1 cellular context compared by ENCODE assay signal in the genomic region with DNA sequence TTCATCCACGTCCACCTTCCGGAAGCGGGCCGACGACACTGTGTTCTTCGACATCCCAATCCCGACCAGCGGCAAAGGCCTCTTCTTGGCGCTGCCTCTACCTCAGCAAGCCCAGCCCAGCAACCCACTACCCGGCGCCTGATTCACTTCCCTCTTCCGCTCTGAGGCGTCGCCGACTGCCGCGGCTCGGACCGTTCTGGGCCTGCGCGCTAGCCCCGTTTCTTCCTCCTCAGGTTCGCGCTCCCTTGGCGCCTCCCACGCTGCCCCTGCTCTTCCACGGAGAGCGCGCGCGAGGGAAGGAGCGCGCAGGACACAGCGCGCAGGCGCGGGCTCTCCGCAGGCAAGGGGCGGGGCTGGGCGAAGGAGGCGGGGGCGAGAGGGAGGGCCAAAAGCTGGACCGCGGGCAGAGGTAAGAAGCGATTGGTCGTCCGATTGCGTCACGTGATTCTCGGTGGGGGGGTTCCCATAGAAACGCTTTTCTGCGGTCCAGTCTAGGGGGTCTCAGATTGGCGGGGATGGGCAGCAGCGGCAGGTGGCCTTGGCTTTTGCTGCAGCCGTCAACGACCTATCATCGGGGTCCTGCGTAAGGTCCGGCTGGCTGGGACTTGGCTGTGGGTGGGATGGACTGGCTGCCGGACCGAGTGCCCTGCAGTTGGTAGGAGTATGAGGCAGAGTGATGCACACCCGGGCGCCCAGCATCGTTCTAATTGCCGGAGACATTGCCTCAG.
A peak's percentile ranks its signal among the peaks of the same experiment; 100 is the strongest.
TF ChIP-seq lines count a peak whose summit lies in the region.

A gene (minus strand): TSS at position 178 of the 728 bp plus-strand sequence. CDS start 124 bp downstream, at position 54.

TF ChIP-seq in K562, 482 proteins besides CTCF, POLR2A, EP300 and RAD21 (continued from another document and continues in another):
- TF ChIP-seq, protein P1, sequence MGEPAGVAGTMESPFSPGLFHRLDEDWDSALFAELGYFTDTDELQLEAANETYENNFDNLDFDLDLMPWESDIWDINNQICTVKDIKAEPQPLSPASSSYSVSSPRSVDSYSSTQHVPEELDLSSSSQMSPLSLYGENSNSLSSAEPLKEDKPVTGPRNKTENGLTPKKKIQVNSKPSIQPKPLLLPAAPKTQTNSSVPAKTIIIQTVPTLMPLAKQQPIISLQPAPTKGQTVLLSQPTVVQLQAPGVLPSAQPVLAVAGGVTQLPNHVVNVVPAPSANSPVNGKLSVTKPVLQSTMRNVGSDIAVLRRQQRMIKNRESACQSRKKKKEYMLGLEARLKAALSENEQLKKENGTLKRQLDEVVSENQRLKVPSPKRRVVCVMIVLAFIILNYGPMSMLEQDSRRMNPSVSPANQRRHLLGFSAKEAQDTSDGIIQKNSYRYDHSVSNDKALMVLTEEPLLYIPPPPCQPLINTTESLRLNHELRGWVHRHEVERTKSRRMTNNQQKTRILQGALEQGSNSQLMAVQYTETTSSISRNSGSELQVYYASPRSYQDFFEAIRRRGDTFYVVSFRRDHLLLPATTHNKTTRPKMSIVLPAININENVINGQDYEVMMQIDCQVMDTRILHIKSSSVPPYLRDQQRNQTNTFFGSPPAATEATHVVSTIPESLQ (CRISPR knock-in tag; IDR thresholded peaks at IDR 0.05): peak; percentile 82; the same call in 1 of the 2 replicates
- TF ChIP-seq TBL1XR1 (IDR thresholded peaks at IDR 0.05; ENCODE audit: low read length in 2 of 2): no peak; a peak in 1 of 4 replicates
- TF ChIP-seq HCFC1 (IDR thresholded peaks at IDR 0.05; ENCODE audit: low read depth, low read length): peak; percentile 41
- TF ChIP-seq SAFB2 (IDR thresholded peaks at IDR 0.05; ENCODE audit: borderline replicate concordance, low read depth, low read length, severe bottlenecking): no peak
- TF ChIP-seq ZNF212 (CRISPR knock-in tag; IDR thresholded peaks at IDR 0.05): no peak
- TF ChIP-seq MCM5 (IDR thresholded peaks at IDR 0.05; ENCODE audit: low read depth): no peak
- TF ChIP-seq, protein P2, sequence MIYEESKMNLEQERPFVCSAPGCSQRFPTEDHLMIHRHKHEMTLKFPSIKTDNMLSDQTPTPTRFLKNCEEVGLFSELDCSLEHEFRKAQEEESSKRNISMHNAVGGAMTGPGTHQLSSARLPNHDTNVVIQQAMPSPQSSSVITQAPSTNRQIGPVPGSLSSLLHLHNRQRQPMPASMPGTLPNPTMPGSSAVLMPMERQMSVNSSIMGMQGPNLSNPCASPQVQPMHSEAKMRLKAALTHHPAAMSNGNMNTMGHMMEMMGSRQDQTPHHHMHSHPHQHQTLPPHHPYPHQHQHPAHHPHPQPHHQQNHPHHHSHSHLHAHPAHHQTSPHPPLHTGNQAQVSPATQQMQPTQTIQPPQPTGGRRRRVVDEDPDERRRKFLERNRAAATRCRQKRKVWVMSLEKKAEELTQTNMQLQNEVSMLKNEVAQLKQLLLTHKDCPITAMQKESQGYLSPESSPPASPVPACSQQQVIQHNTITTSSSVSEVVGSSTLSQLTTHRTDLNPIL (CRISPR knock-in tag; IDR thresholded peaks at IDR 0.05): no peak
- no peak for TF ChIP-seq BRD4 (IDR thresholded peaks at IDR 0.05)
- TF ChIP-seq, protein P3, sequence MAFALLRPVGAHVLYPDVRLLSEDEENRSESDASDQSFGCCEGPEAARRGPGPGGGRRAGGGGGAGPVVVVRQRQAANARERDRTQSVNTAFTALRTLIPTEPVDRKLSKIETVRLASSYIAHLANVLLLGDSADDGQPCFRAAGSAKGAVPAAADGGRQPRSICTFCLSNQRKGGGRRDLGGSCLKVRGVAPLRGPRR (CRISPR knock-in tag; IDR thresholded peaks at IDR 0.05): no peak
- TF ChIP-seq, protein P4, sequence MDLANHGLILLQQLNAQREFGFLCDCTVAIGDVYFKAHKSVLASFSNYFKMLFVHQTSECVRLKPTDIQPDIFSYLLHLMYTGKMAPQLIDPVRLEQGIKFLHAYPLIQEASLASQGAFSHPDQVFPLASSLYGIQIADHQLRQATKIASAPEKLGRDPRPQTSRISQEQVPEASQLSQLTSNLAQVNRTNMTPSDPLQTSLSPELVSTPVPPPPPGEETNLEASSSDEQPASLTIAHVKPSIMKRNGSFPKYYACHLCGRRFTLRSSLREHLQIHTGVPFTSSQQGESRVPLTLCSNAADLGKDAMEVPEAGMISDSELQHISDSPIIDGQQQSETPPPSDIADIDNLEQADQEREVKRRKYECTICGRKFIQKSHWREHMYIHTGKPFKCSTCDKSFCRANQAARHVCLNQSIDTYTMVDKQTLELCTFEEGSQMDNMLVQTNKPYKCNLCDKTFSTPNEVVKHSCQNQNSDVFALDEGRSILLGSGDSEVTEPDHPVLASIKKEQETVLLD (IDR thresholded peaks at IDR 0.05): peak; percentile 96
- peak; percentile 80; the same call in 1 of the 2 replicates for TF ChIP-seq PML (IDR thresholded peaks at IDR 0.05; ENCODE audit: low read length)
- TF ChIP-seq HNRNPK (IDR thresholded peaks at IDR 0.05; ENCODE audit: low read depth, low read length, poor library complexity, severe bottlenecking): no peak
- no peak for TF ChIP-seq ZNF77 (CRISPR knock-in tag; IDR thresholded peaks at IDR 0.05)
- TF ChIP-seq TRIM24 (IDR thresholded peaks at IDR 0.05): peak in 1 of 2 experiments; percentile 46; a peak in 2 of 4 replicates
- TF ChIP-seq E2F3 (CRISPR knock-in tag; IDR thresholded peaks at IDR 0.05): peak; percentile 88; the same call in 1 of the 2 replicates
- TF ChIP-seq SAFB (IDR thresholded peaks at IDR 0.05; ENCODE audit: borderline replicate concordance, low read depth, low read length): peak; percentile 97
- TF ChIP-seq, protein P5, sequence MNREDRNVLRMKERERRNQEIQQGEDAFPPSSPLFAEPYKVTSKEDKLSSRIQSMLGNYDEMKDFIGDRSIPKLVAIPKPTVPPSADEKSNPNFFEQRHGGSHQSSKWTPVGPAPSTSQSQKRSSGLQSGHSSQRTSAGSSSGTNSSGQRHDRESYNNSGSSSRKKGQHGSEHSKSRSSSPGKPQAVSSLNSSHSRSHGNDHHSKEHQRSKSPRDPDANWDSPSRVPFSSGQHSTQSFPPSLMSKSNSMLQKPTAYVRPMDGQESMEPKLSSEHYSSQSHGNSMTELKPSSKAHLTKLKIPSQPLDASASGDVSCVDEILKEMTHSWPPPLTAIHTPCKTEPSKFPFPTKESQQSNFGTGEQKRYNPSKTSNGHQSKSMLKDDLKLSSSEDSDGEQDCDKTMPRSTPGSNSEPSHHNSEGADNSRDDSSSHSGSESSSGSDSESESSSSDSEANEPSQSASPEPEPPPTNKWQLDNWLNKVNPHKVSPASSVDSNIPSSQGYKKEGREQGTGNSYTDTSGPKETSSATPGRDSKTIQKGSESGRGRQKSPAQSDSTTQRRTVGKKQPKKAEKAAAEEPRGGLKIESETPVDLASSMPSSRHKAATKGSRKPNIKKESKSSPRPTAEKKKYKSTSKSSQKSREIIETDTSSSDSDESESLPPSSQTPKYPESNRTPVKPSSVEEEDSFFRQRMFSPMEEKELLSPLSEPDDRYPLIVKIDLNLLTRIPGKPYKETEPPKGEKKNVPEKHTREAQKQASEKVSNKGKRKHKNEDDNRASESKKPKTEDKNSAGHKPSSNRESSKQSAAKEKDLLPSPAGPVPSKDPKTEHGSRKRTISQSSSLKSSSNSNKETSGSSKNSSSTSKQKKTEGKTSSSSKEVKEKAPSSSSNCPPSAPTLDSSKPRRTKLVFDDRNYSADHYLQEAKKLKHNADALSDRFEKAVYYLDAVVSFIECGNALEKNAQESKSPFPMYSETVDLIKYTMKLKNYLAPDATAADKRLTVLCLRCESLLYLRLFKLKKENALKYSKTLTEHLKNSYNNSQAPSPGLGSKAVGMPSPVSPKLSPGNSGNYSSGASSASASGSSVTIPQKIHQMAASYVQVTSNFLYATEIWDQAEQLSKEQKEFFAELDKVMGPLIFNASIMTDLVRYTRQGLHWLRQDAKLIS (CRISPR knock-in tag; IDR thresholded peaks at IDR 0.05): no peak
- TF ChIP-seq, protein P6, sequence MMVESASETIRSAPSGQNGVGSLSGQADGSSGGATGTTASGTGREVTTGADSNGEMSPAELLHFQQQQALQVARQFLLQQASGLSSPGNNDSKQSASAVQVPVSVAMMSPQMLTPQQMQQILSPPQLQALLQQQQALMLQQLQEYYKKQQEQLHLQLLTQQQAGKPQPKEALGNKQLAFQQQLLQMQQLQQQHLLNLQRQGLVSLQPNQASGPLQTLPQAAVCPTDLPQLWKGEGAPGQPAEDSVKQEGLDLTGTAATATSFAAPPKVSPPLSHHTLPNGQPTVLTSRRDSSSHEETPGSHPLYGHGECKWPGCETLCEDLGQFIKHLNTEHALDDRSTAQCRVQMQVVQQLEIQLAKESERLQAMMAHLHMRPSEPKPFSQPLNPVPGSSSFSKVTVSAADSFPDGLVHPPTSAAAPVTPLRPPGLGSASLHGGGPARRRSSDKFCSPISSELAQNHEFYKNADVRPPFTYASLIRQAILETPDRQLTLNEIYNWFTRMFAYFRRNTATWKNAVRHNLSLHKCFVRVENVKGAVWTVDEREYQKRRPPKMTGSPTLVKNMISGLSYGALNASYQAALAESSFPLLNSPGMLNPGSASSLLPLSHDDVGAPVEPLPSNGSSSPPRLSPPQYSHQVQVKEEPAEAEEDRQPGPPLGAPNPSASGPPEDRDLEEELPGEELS (CRISPR knock-in tag; IDR thresholded peaks at IDR 0.05; ENCODE audit: borderline replicate concordance): 0 out of 2 replicates have a peak, but pooled peaks have one; percentile 53
- TF ChIP-seq TGIF2 (CRISPR knock-in tag; IDR thresholded peaks at IDR 0.05): no peak
- no peak for TF ChIP-seq SMARCA4 (IDR thresholded peaks at IDR 0.05)
- TF ChIP-seq GABPB1 (CRISPR knock-in tag; IDR thresholded peaks at IDR 0.05): peak; percentile 79; the same call in 1 of the 2 replicates
- no peak for TF ChIP-seq ZNF586 (CRISPR knock-in tag; conservative IDR thresholded peaks at IDR 0.05)
- no peak for TF ChIP-seq MCM2 (IDR thresholded peaks at IDR 0.05; ENCODE audit: low read depth)
- TF ChIP-seq, protein P7, sequence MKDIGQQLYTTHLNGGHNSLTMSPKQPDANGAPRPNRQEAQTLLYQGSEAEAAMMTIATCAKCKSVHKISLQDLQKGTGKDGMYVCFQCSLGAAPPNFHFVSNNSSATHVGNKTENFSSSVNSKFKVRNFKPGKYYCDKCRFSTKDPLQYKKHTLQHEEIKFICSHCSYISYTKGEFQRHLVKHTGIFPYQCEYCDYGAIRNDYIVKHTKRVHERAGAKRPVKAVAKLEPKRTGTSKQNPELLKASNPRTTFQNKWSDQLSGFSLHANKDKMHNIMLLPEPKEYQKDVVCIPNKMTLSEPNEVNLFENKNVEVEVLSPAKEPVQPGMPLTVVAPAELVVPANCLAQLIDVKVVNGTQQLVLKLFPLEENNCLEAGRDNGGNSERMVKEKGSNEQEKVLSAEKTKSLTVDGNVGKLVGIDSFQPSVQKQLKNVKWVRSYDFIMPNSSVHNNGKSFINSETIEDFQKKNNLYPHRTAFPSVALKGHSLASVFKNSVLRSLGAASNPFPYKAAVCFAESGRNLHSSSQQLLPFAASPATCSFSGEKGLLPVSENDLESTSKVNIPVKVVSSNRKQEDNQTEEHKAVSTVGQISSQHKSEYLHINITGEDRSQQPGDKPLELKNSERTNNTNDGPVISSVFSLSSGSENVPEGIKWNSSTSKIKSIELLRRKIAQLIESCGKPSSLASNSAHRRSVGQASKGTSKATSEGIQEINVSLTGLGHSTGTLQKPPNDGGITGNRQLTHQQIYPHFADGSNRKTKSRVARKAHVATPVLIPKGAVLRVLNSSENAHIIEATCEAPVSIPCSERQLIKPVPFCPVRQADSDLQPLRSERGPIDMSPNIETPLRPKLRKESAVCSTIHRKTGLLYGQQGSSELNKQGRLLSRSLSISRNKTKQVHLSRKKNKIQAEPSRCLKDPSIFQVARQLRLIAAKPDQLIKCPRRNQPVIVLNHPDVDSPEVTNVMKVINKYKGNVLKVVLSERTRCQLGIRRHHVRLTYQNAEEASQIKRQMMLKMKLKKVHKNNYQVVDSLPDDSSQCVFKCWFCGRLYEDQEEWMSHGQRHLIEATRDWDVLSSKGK (CRISPR knock-in tag; IDR thresholded peaks at IDR 0.05): no peak
- peak; percentile 96 for TF ChIP-seq SUPT5H (IDR thresholded peaks at IDR 0.05)
- TF ChIP-seq, protein P8, sequence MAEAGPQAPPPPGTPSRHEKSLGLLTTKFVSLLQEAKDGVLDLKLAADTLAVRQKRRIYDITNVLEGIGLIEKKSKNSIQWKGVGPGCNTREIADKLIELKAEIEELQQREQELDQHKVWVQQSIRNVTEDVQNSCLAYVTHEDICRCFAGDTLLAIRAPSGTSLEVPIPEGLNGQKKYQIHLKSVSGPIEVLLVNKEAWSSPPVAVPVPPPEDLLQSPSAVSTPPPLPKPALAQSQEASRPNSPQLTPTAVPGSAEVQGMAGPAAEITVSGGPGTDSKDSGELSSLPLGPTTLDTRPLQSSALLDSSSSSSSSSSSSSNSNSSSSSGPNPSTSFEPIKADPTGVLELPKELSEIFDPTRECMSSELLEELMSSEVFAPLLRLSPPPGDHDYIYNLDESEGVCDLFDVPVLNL (CRISPR knock-in tag; IDR thresholded peaks at IDR 0.05; ENCODE audit: low read depth): peak; percentile 82; the same call in 1 of the 2 replicates
- TF ChIP-seq, protein P9, sequence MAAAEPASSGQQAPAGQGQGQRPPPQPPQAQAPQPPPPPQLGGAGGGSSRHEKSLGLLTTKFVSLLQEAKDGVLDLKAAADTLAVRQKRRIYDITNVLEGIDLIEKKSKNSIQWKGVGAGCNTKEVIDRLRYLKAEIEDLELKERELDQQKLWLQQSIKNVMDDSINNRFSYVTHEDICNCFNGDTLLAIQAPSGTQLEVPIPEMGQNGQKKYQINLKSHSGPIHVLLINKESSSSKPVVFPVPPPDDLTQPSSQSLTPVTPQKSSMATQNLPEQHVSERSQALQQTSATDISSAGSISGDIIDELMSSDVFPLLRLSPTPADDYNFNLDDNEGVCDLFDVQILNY (CRISPR knock-in tag; IDR thresholded peaks at IDR 0.05): no peak
- TF ChIP-seq CREM (IDR thresholded peaks at IDR 0.05; ENCODE audit: low read depth): peak; percentile 75
- TF ChIP-seq STAT5A (IDR thresholded peaks at IDR 0.05; ENCODE audit: borderline replicate concordance, low read length): no peak
- TF ChIP-seq, protein P10, sequence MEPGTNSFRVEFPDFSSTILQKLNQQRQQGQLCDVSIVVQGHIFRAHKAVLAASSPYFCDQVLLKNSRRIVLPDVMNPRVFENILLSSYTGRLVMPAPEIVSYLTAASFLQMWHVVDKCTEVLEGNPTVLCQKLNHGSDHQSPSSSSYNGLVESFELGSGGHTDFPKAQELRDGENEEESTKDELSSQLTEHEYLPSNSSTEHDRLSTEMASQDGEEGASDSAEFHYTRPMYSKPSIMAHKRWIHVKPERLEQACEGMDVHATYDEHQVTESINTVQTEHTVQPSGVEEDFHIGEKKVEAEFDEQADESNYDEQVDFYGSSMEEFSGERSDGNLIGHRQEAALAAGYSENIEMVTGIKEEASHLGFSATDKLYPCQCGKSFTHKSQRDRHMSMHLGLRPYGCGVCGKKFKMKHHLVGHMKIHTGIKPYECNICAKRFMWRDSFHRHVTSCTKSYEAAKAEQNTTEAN (CRISPR knock-in tag; IDR thresholded peaks at IDR 0.05): 0 out of 2 replicates have a peak, but pooled peaks have one; percentile 19
- TF ChIP-seq FOXJ2 (tag; IDR thresholded peaks at IDR 0.05): 0 out of 2 replicates have a peak, but pooled peaks have one; percentile 38
